ENCODE assay signal across 10 cellular contexts in genomic region chr7:44488955-44489354, GRCh38. TPM values are rescaled to one million over a fixed set of nuclear protein-coding genes. Genes with fewer than 3 reads are reported as not detected.
DNase-seq lines count a peak whose midpoint lies in the region; ATAC-seq and TF ChIP-seq lines count a peak whose summit lies in the region.
"Had no signal": no experiment of that assay in that cellular context is flagged by ENCODE, and none has a peak within 500 bp of the region (broad histone marks: within the 10 kb centered on the region; RNA-seq: fewer than 3 reads in every experiment).

No MANE protein-coding gene starts in this region.

- 83% methylated on average over 3 of the region's 3 CpGs for WGBS in right cardiac atrium
- 93% methylated on average over 3 of the region's 3 CpGs for WGBS in mesenchymal stem cell
- WGBS in urinary bladder, result 85% methylated on average over 3 of the region's 3 CpGs

- no peak overlapping the region for H2BK15ac ChIP-seq in mesenchymal stem cell (ENCODE audit: low read depth, poor library complexity, severe bottlenecking)

- no peak overlapping the region for H4K91ac ChIP-seq in mesenchymal stem cell (ENCODE audit: low read length)

- H3K4me3 ChIP-seq in right cardiac atrium (ENCODE audit: low read length) (peak overlapping the region; percentile 88), adipocyte (ENCODE audit: low read length) (peak overlapping the region; percentile 97), mesenchymal stem cell (ENCODE audit: insufficient read depth in 1 of 2, low read depth in 1 of 2, low read length in 2 of 2) (peak overlapping the region in 1 of 2 experiments; percentile 95), urinary bladder (ENCODE audit: low read depth, low read length) (peak overlapping the region; percentile 83)

- H2AFZ ChIP-seq in mesenchymal stem cell (ENCODE audit: low read depth, low read length), result no peak overlapping the region

- no peak overlapping the region for H3K4ac ChIP-seq in mesenchymal stem cell (ENCODE audit: low read depth in 1 of 2, low read length in 2 of 2)

- H3K79me1 ChIP-seq in mesenchymal stem cell (replicated peaks; ENCODE audit: low read length, poor library complexity, severe bottlenecking), result peaks cover 10% of the 10 kb centered on the region

- H3K36me3 ChIP-seq in adipocyte (ENCODE audit: control insufficient read depth, insufficient read depth, low read length, severe bottlenecking) (peaks cover 15% of the 10 kb centered on the region), mesenchymal stem cell (ENCODE audit: control insufficient read depth in 1 of 2, insufficient read depth in 2 of 2, low read depth in 1 of 2, low read length in 2 of 2) (peaks cover 8 to 15% of the 10 kb centered on the region in 2 experiments), urinary bladder (ENCODE audit: insufficient read depth) (no peaks in the 10 kb centered on the region)

- DNase-seq in right cardiac atrium (no peak), left ventricle myocardium superior (no peak), adipocyte (ENCODE audit: low read depth) (no peak), mesenchymal stem cell (no peak), HEK293T (ENCODE audit: extremely low spot score) (no peak)
- DNase-seq: activated CD8-positive, alpha-beta memory T cell treated with anti-CD3 and anti-CD28 coated beads for 24 hours; NCI-H1436 had no signal

- peak overlapping the region; percentile 49 for H3K4me2 ChIP-seq in mesenchymal stem cell (ENCODE audit: low read length, poor library complexity, severe bottlenecking)

- no peak overlapping the region for H3K23ac ChIP-seq in mesenchymal stem cell (ENCODE audit: low read length in 2 of 2)

- no peak overlapping the region for H2BK12ac ChIP-seq in mesenchymal stem cell (ENCODE audit: low read length in 2 of 2)

- H3K27me3 ChIP-seq in right cardiac atrium (ENCODE audit: control insufficient read depth, insufficient read depth) (no peaks in the 10 kb centered on the region), adipocyte (replicated peaks; ENCODE audit: control insufficient read depth, insufficient read depth, low read length) (no peaks in the 10 kb centered on the region), mesenchymal stem cell (ENCODE audit: control insufficient read depth in 1 of 2, insufficient read depth in 1 of 2, low read length in 2 of 2) (no peaks in the 10 kb centered on the region)

- H3K18ac ChIP-seq in mesenchymal stem cell (ENCODE audit: low read depth in 1 of 2, low read length in 2 of 2), result no peak overlapping the region

- H4K8ac ChIP-seq in mesenchymal stem cell (ENCODE audit: low read length), result no peak overlapping the region

- H3K9me3 ChIP-seq in right cardiac atrium (ENCODE audit: control insufficient read depth, low read length), result no peaks in the 10 kb centered on the region
- H3K9me3 ChIP-seq in adipocyte (ENCODE audit: control insufficient read depth, low read length), result no peaks in the 10 kb centered on the region
- H3K9me3 ChIP-seq in mesenchymal stem cell (ENCODE audit: control insufficient read depth, low read length), result peaks cover 3% of the 10 kb centered on the region

- POLR2A ChIA-PET in HEK293T (lab: Yijun Ruan, JAX), result no interaction called here

- no peak overlapping the region for H2BK5ac ChIP-seq in mesenchymal stem cell (ENCODE audit: low read depth, low read length, poor library complexity, severe bottlenecking)

- no peak overlapping the region for H2BK120ac ChIP-seq in mesenchymal stem cell (ENCODE audit: low read depth, low read length)

- no peak overlapping the region for H2AK5ac ChIP-seq in mesenchymal stem cell (ENCODE audit: low read length, severe bottlenecking)

- no peak overlapping the region for H3K14ac ChIP-seq in mesenchymal stem cell (ENCODE audit: low read length in 2 of 2)

- CTCF ChIA-PET in HEK293T (lab: Yijun Ruan, JAX), result interaction anchor here (0.6 kb wide), 1 partner anchor 26 kb away, joined by 4 read pairs; no protein-coding TSS in a partner anchor

- intact Hi-C loops in right cardiac atrium (cut with DNase I), result no loop called here
- intact Hi-C loops in left ventricle myocardium superior (cut with micrococcal nuclease), result no loop called here

- H3K4me1 ChIP-seq in right cardiac atrium (ENCODE audit: control insufficient read depth, insufficient read depth, low read length) (peaks cover 12% of the 10 kb centered on the region), adipocyte (ENCODE audit: control insufficient read depth, insufficient read depth, low read length) (peaks cover 38% of the 10 kb centered on the region), mesenchymal stem cell (ENCODE audit: control insufficient read depth, insufficient read depth, low read depth, low read length) (peaks cover 5% of the 10 kb centered on the region), urinary bladder (ENCODE audit: insufficient read depth) (peaks cover 2% of the 10 kb centered on the region)

- no peak overlapping the region for H3K27ac ChIP-seq in right cardiac atrium (ENCODE audit: low read length)
- no peak overlapping the region for H3K27ac ChIP-seq in mesenchymal stem cell (ENCODE audit: low read length, poor library complexity, severe bottlenecking)
- no peak overlapping the region for H3K27ac ChIP-seq in urinary bladder (ENCODE audit: low read depth)

- peak overlapping the region; percentile 95 for H3K9ac ChIP-seq in adipocyte (ENCODE audit: low read length)
- peak overlapping the region; percentile 92 for H3K9ac ChIP-seq in mesenchymal stem cell (ENCODE audit: low read length)

- no peak for ATAC-seq in right cardiac atrium
- no peak for ATAC-seq in left ventricle myocardium superior
- ATAC-seq in GM21723 (IDR thresholded peaks at IDR 0.05; ENCODE audit: unreplicated experiment), result no peak
- ATAC-seq in GM18909 (IDR thresholded peaks at IDR 0.05; ENCODE audit: poor library complexity, unreplicated experiment), result no peak

TF ChIP-seq in HEK293T, 16 proteins besides CTCF, POLR2A, EP300 and RAD21:
- no peak for TF ChIP-seq SUZ12 (IDR thresholded peaks at IDR 0.05)
- TF ChIP-seq BHLHE40 (IDR thresholded peaks at IDR 0.05; ENCODE audit: borderline replicate concordance), result no peak
- TF ChIP-seq ARNT (IDR thresholded peaks at IDR 0.05), result no peak
- TF ChIP-seq HDGF (IDR thresholded peaks at IDR 0.05; ENCODE audit: borderline replicate concordance), result no peak
- no peak for TF ChIP-seq CTBP1 (IDR thresholded peaks at IDR 0.05; ENCODE audit: borderline replicate concordance)
- no peak for TF ChIP-seq SP1 (IDR thresholded peaks at IDR 0.05)
- no peak for TF ChIP-seq NFRKB (IDR thresholded peaks at IDR 0.05)
- TF ChIP-seq FOXA1 (IDR thresholded peaks at IDR 0.05), result no peak
- no peak for TF ChIP-seq TARDBP (IDR thresholded peaks at IDR 0.05)
- TF ChIP-seq L3MBTL2 (conservative IDR thresholded peaks at IDR 0.05), result no peak
- no peak for TF ChIP-seq LEF1 (IDR thresholded peaks at IDR 0.05; ENCODE audit: borderline replicate concordance)
- no peak for TF ChIP-seq FOXM1 (IDR thresholded peaks at IDR 0.05; ENCODE audit: borderline replicate concordance)
- no peak for TF ChIP-seq ZNF384 (IDR thresholded peaks at IDR 0.05)

RNA-seq across cellular contexts. Expression of gene NUDCD3, which starts 1.5 kb away (rescaled TPM):
- 100 to 1,000 TPM in 3 of 4 donors, 10 to 100 TPM in 1; 92.4 to 108 (median 104) TPM for total RNA-seq in right cardiac atrium
- polyA plus RNA-seq in right cardiac atrium, result 29.0 TPM
- 104 TPM for total RNA-seq in left ventricle myocardium superior
- 37.7 TPM for polyA plus RNA-seq in mesenchymal stem cell (2013, experiment 1 of 2)
- polyA plus RNA-seq in mesenchymal stem cell (2013, experiment 2 of 2), result 36.7 TPM
- total RNA-seq in urinary bladder, result 35.9 TPM
- polyA plus RNA-seq in urinary bladder, result 59.8 TPM

RNA-seq across cellular contexts. Expression of gene NPC1L1, which starts 52.2 kb away (rescaled TPM):
- total RNA-seq in right cardiac atrium, result under 1 TPM in 2 of 4 donors, not detected in 2; 0.06 to 0.08 TPM
- polyA plus RNA-seq in right cardiac atrium, result 0.05 TPM
- total RNA-seq in left ventricle myocardium superior, result not detected
- 0.22 TPM for polyA plus RNA-seq in mesenchymal stem cell (2013, experiment 1 of 2)
- polyA plus RNA-seq in mesenchymal stem cell (2013, experiment 2 of 2), result 0.21 TPM
- not detected for total RNA-seq in urinary bladder
- polyA plus RNA-seq in urinary bladder, result 0.25 TPM
